ENCODE assay signal across 1 cellular context in the genomic region with DNA sequence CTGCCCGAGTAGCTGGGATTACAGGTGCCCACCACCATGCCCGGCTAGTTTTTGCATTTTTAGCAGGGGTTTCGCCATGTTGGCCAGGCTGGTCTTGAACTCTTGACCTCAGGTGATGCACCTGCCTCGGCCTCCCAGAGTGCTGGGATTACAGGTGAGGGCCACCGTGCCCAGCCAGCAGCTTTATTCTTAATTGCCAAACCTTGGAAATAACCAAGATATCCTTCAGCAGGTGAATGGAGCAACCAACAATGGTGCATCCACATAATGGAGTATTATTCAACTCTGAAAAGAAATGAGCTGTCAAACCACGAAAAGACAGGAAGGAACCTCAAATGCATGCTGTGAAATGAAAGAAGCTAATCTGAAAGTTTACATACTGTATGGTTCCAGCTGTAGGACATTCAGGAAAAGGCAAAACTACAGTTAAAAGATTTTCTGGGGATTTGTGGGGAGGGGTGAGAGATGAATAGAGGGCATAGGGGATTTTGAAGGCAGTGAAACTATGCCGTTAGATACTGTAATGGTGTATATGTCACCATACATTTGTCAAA.
TF ChIP-seq lines count a peak whose summit lies in the region.

No MANE protein-coding gene starts in this region.

TF ChIP-seq in H1, 55 proteins besides CTCF, POLR2A, EP300 and RAD21:
- no peak for TF ChIP-seq SIRT6 (IDR thresholded peaks at IDR 0.05; ENCODE audit: low read length)
